ENCODE assay signal across 29 cellular contexts in genomic region chr4:87065016-87065415, GRCh38.
"Had no signal": no experiment of that assay in that cellular context is flagged by ENCODE, and none has a peak within 500 bp of the region (broad histone marks: within the 10 kb centered on the region; RNA-seq: fewer than 3 reads in every experiment).

No MANE protein-coding gene starts in this region.

- FAIRE-seq: TTC549 had no signal

- H3K27me3 ChIP-seq: breast epithelium, Peyer's patch, SJCRH30 had no signal

- H3K9me3 ChIP-seq: breast epithelium, Peyer's patch, SK-N-SH had no signal

- H3K9me3 Mint-ChIP-seq: activated CD4-positive, alpha-beta memory T cell treated with anti-CD3 and anti-CD28 coated beads, Interleukin-2, amount 10 ng/mL, durations not matched to agents 7 days and 5 days; activated naive CD4-positive, alpha-beta T cell treated with anti-CD3 and anti-CD28 coated beads, Interleukin-2, amount 50 U/mL, for 24 hours; activated T-cell treated with anti-CD3 and anti-CD28 coated beads, Interleukin-2, amount 50 U/mL, for 24 hours; activated T-helper 1 cell treated with anti-CD3 and anti-CD28 coated beads, Interleukin-12 subunit alpha, Interleukin-12 subunit beta, Interleukin-2, Interleukin-4 antibody, amounts not matched to agents 30 ng/mL and 10 ng/mL and 1 ng/mL, durations not matched to agents 14 hours and 24 hours and 36 hours; T-helper 1 cell treated with Interleukin-12 subunit alpha and Interleukin-12 subunit beta and Interleukin-4 antibody, amounts not matched to agents 30 μg/mL and 1 μg/mL, for 36 hours had no signal

- ATAC-seq: activated CD4-positive, CD25-positive, alpha-beta regulatory T cell treated with anti-CD3 and anti-CD28 coated beads, Interleukin-2, amount 50 U/mL, for 24 hours had no signal

- H3K27me3 Mint-ChIP-seq: activated CD4-positive, alpha-beta memory T cell treated with anti-CD3 and anti-CD28 coated beads, Interleukin-2, amount 10 ng/mL, durations not matched to agents 7 days and 5 days; activated naive CD4-positive, alpha-beta T cell treated with anti-CD3 and anti-CD28 coated beads, Interleukin-2, amount 50 U/mL, for 24 hours; activated T-cell treated with anti-CD3 and anti-CD28 coated beads, Interleukin-2, amount 50 U/mL, for 24 hours had no signal

- H3K27ac ChIP-seq: breast epithelium, Peyer's patch, RWPE1, SJCRH30, WERI-Rb-1 had no signal

- DNase-seq: activated CD4-positive, alpha-beta memory T cell treated with anti-CD3 and anti-CD28 coated beads, Interleukin-2, amount 10 ng/mL, durations not matched to agents 7 days and 5 days; activated CD4-positive, alpha-beta T cell treated with anti-CD3 and anti-CD28 coated beads for 48 hours; activated effector memory CD4-positive, alpha-beta T cell treated with Interleukin-2 at 50 U/mL for 16 hours; activated naive CD4-positive, alpha-beta T cell; activated T-cell treated with anti-CD3 and anti-CD28 coated beads, Interleukin-2, amount 50 U/mL, for 24 hours; aorta; central memory CD4-positive, alpha-beta T cell; IMR-90; Kasumi-1; KBM-7; NCI-H1105 treated with DMSO at 0.1 percent for 48 hours; NCI-H1436 treated with DMSO at 0.1 percent for 48 hours; NCI-H187; NCI-H2081; NCI-H69; NK-92 treated with Interleukin-12 subunit alpha and Interleukin-12 subunit beta, amount 100 ng/mL, for 24 hours; Peyer's patch; Right ventricle myocardium superior; SJCRH30; SK-N-SH; T1000; WERI-Rb-1 had no signal

- H3K4me3 Mint-ChIP-seq: activated CD4-positive, alpha-beta memory T cell treated with anti-CD3 and anti-CD28 coated beads, Interleukin-2, amount 10 ng/mL, durations not matched to agents 7 days and 5 days; activated naive CD4-positive, alpha-beta T cell treated with anti-CD3 and anti-CD28 coated beads, Interleukin-2, amount 50 U/mL, for 24 hours; activated T-cell treated with anti-CD3 and anti-CD28 coated beads, Interleukin-2, amount 50 U/mL, for 24 hours; activated T-helper 1 cell treated with anti-CD3 and anti-CD28 coated beads, Interleukin-12 subunit alpha, Interleukin-12 subunit beta, Interleukin-2, Interleukin-4 antibody, amounts not matched to agents 30 ng/mL and 10 ng/mL and 1 ng/mL, durations not matched to agents 14 hours and 24 hours and 36 hours; T-helper 1 cell treated with Interleukin-12 subunit alpha and Interleukin-12 subunit beta and Interleukin-4 antibody, amounts not matched to agents 30 μg/mL and 1 μg/mL, for 36 hours had no signal

- H3K27ac Mint-ChIP-seq: activated CD4-positive, alpha-beta memory T cell treated with anti-CD3 and anti-CD28 coated beads, Interleukin-2, amount 10 ng/mL, durations not matched to agents 7 days and 5 days; activated naive CD4-positive, alpha-beta T cell treated with anti-CD3 and anti-CD28 coated beads, Interleukin-2, amount 50 U/mL, for 24 hours; activated T-cell treated with anti-CD3 and anti-CD28 coated beads, Interleukin-2, amount 50 U/mL, for 24 hours; activated T-helper 1 cell treated with anti-CD3 and anti-CD28 coated beads, Interleukin-12 subunit alpha, Interleukin-12 subunit beta, Interleukin-2, Interleukin-4 antibody, amounts not matched to agents 30 ng/mL and 10 ng/mL and 1 ng/mL, durations not matched to agents 14 hours and 24 hours and 36 hours; T-helper 1 cell treated with Interleukin-12 subunit alpha and Interleukin-12 subunit beta and Interleukin-4 antibody, amounts not matched to agents 30 μg/mL and 1 μg/mL, for 36 hours had no signal

- H3K4me3 ChIP-seq: breast epithelium, Peyer's patch, SJCRH30 had no signal

- H3K36me3 ChIP-seq: breast epithelium, Peyer's patch had no signal
